ENCODE assay signal across 1 cellular context in the genomic region with DNA sequence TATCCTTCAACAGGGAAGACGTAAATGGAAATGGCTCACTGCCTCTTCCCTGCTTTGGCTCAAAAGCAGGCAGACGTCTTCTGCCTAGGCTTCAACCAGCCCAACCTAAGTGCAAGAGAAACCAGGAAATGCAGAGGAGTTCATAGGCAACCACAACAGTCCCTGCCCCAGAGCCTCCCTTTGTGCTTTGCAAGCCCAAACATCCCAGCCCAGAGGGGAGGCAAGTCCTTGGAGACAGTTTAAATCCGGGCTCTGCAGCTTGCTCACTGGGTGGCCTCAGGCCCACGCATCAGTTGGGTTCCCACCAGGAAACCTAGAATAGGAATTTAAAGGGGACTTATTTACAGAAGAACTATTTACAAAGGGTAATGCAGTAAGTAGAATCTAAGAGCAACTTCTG.
TF ChIP-seq lines count a peak whose summit lies in the region.

No MANE protein-coding gene starts in this region.

TF ChIP-seq in GM12878, 131 proteins besides CTCF, POLR2A, EP300 and RAD21:
- TF ChIP-seq ZNF274 (IDR thresholded peaks at IDR 0.05; ENCODE audit: insufficient read depth, insufficient read length): no peak
- peak; percentile 46 for TF ChIP-seq RUNX3 (IDR thresholded peaks at IDR 0.05; ENCODE audit: low read length)
TF ChIP-seq in GM12878: peak in this region for 1.
